15 cellular contexts compared by ENCODE assay signal in genomic region chr6:11491998-11492397, GRCh38. TPM values are rescaled to one million over a fixed set of nuclear protein-coding genes. Genes with fewer than 3 reads are reported as not detected.
DNase-seq lines count a peak whose midpoint lies in the region; ATAC-seq, FAIRE-seq and TF ChIP-seq lines count a peak whose summit lies in the region.
"Had no signal": no experiment of that assay in that cellular context is flagged by ENCODE, and none has a peak within 500 bp of the region (broad histone marks: within the 10 kb centered on the region; RNA-seq: fewer than 3 reads in every experiment).

No MANE protein-coding gene starts in this region.

- POLR2A ChIA-PET in T-cell (lab: Charles Lee): no interaction called here

- DNase-seq in GM18507 (ENCODE audit: extremely low spot score, insufficient read length, low read depth) (no peak), NB4 (ENCODE audit: low read depth) (peak; percentile 54), T-cell (no peak), head of caudate nucleus (no peak)
- DNase-seq: activated CD4-positive, alpha-beta T cell treated with anti-CD3 and anti-CD28 coated beads for 1 hour; caudate nucleus; effector memory CD8-positive, alpha-beta T cell; H7; nephron progenitor cell; retina; SW 1271; tibial artery had no signal

- TF ChIP-seq CTCF in NB4 (IDR thresholded peaks at IDR 0.05; ENCODE audit: low read depth, low read length) (no peak), neutrophil (IDR thresholded peaks at IDR 0.05) (no peak)

- H3K9me3 Mint-ChIP-seq in T-cell: no peaks in the 10 kb centered on the region
- H3K9me3 Mint-ChIP-seq: effector memory CD8-positive, alpha-beta T cell; nephron progenitor cell had no signal

- H3K27me3 ChIP-seq in neutrophil: no peaks in the 10 kb centered on the region
- H3K27me3 ChIP-seq: tibial artery had no signal

- CTCF ChIA-PET in T-cell (lab: Charles Lee): interaction anchor here (0.6 to 1.0 kb wide), 3 partner anchors 59 to 689 kb away, joined by 3 to 4 read pairs (median 3); no protein-coding TSS in a partner anchor

- no peaks in the 10 kb centered on the region for H3K36me3 ChIP-seq in neutrophil
- H3K36me3 ChIP-seq: tibial artery had no signal

- no peaks in the 10 kb centered on the region for H3K36me3 Mint-ChIP-seq in T-cell

- peak overlapping the region; percentile 54 for H3K27ac ChIP-seq in neutrophil
- H3K27ac ChIP-seq: tibial artery had no signal

- TF ChIP-seq POLR2A in NB4 (IDR thresholded peaks at IDR 0.05; ENCODE audit: extremely low read depth, insufficient read length): no peak

- ATAC-seq in HG02610 (IDR thresholded peaks at IDR 0.05; ENCODE audit: unreplicated experiment) (peak; percentile 31), T-cell (replicated peaks in 1 of 4) (no peak), HG02571 (IDR thresholded peaks at IDR 0.05; ENCODE audit: unreplicated experiment) (no peak)
- ATAC-seq: effector memory CD8-positive, alpha-beta T cell had no signal

- no peaks in the 10 kb centered on the region for H3K27me3 Mint-ChIP-seq in T-cell
- H3K27me3 Mint-ChIP-seq: effector memory CD8-positive, alpha-beta T cell had no signal

- no peaks in the 10 kb centered on the region for H3K9me3 ChIP-seq in neutrophil
- H3K9me3 ChIP-seq: tibial artery had no signal

- intact Hi-C loops in head of caudate nucleus (cut with DNase I): loop anchor here (10.0 kb wide), 1 partner anchor 247 kb away; no protein-coding TSS in a partner anchor

- H3K4me3 Mint-ChIP-seq in T-cell: no peak overlapping the region
- H3K4me3 Mint-ChIP-seq: effector memory CD8-positive, alpha-beta T cell; nephron progenitor cell had no signal

- H3K27ac Mint-ChIP-seq in T-cell: no peak overlapping the region
- H3K27ac Mint-ChIP-seq: effector memory CD8-positive, alpha-beta T cell; nephron progenitor cell had no signal

- no peak overlapping the region for H3K4me3 ChIP-seq in NB4 (ENCODE audit: low read depth, low read length)
- no peak overlapping the region for H3K4me3 ChIP-seq in neutrophil (ENCODE audit: low read depth in 1 of 2, low read length in 1 of 2)
- H3K4me3 ChIP-seq: tibial artery had no signal

- peak; percentile 62 for FAIRE-seq in GM18507 (lab: Jason Lieb, UNC)

- H3K4me1 Mint-ChIP-seq in T-cell: peaks cover 0 to 4% (median 3%) of the 10 kb centered on the region in 3 donors

- peaks cover 8% of the 10 kb centered on the region in 2 experiments for H3K4me1 ChIP-seq in neutrophil (ENCODE audit: control insufficient read depth in 1 of 2, insufficient read depth in 1 of 2, low read depth in 1 of 2, low read length in 1 of 2)

RNA-seq across cellular contexts. Expression of gene TMEM170B, which starts 45.6 kb away (rescaled TPM):
- 1 to 10 TPM; 1.4 to 2.4 (median 1.9) TPM for total RNA-seq in T-cell
